27 cellular contexts compared by ENCODE assay signal in genomic region chr5:2168601-2169416, GRCh38.
"Had no signal": no experiment of that assay in that cellular context is flagged by ENCODE, and none has a peak within 500 bp of the region (broad histone marks: within the 10 kb centered on the region; RNA-seq: fewer than 3 reads in every experiment).

No MANE protein-coding gene starts in this region.

- H3K4me3 Mint-ChIP-seq: activated naive CD4-positive, alpha-beta T cell treated with anti-CD3 and anti-CD28 coated beads for 36 hours; activated naive CD8-positive, alpha-beta T cell treated with anti-CD3 and anti-CD28 coated beads for 36 hours; activated T-helper 1 cell treated with anti-CD3 and anti-CD28 coated beads, Interleukin-12 subunit alpha, Interleukin-12 subunit beta, Interleukin-2, Interleukin-4 antibody, amounts not matched to agents 30 ng/mL and 10 ng/mL and 1 ng/mL, durations not matched to agents 14 hours and 24 hours and 36 hours; memory B cell; natural killer cell; stimulated activated naive B cell treated with anti-CD40 and anti-IgM and Interleukin-4, amounts not matched to agents 10 μg/mL and 1 μg/mL and 100 μg/mL, for 72 hours had no signal

- H3K27ac Mint-ChIP-seq: activated naive CD4-positive, alpha-beta T cell treated with anti-CD3 and anti-CD28 coated beads for 36 hours; activated naive CD8-positive, alpha-beta T cell treated with anti-CD3 and anti-CD28 coated beads for 36 hours; activated T-helper 1 cell treated with anti-CD3 and anti-CD28 coated beads, Interleukin-12 subunit alpha, Interleukin-12 subunit beta, Interleukin-2, Interleukin-4 antibody, amounts not matched to agents 30 ng/mL and 10 ng/mL and 1 ng/mL, durations not matched to agents 14 hours and 24 hours and 36 hours; memory B cell; natural killer cell; progenitor cell of endocrine pancreas; stimulated activated naive B cell treated with anti-CD40 and anti-IgM and Interleukin-4, amounts not matched to agents 10 μg/mL and 1 μg/mL and 100 μg/mL, for 72 hours; T-helper 17 cell had no signal

- H3K4me1 Mint-ChIP-seq: activated naive CD8-positive, alpha-beta T cell treated with anti-CD3 and anti-CD28 coated beads for 36 hours; memory B cell; natural killer cell; stimulated activated naive B cell treated with anti-CD40 and anti-IgM and Interleukin-4, amounts not matched to agents 10 μg/mL and 1 μg/mL and 100 μg/mL, for 72 hours had no signal

- H3K27ac ChIP-seq: adrenal gland, body of pancreas, neutrophil, tibial nerve, WERI-Rb-1 had no signal

- H3K36me3 Mint-ChIP-seq: activated naive CD8-positive, alpha-beta T cell treated with anti-CD3 and anti-CD28 coated beads for 36 hours; memory B cell; natural killer cell; stimulated activated naive B cell treated with anti-CD40 and anti-IgM and Interleukin-4, amounts not matched to agents 10 μg/mL and 1 μg/mL and 100 μg/mL, for 72 hours had no signal

- ATAC-seq: activated CD4-positive, CD25-positive, alpha-beta regulatory T cell treated with anti-CD3 and anti-CD28 coated beads, Interleukin-2, amount 50 U/mL, for 24 hours; body of pancreas; esophagus mucosa; natural killer cell; stimulated activated naive B cell treated with anti-CD40 and anti-IgM and Interleukin-4, amounts not matched to agents 10 μg/mL and 1 μg/mL and 100 μg/mL, for 72 hours; T-helper 17 cell had no signal

- H3K4me1 ChIP-seq: adrenal gland, body of pancreas, tibial nerve had no signal

- H3K9me3 ChIP-seq: adrenal gland, body of pancreas, neutrophil, tibial nerve had no signal

- H3K9me3 Mint-ChIP-seq: activated naive CD4-positive, alpha-beta T cell treated with anti-CD3 and anti-CD28 coated beads for 36 hours; activated naive CD8-positive, alpha-beta T cell treated with anti-CD3 and anti-CD28 coated beads for 36 hours; activated T-helper 1 cell treated with anti-CD3 and anti-CD28 coated beads, Interleukin-12 subunit alpha, Interleukin-12 subunit beta, Interleukin-2, Interleukin-4 antibody, amounts not matched to agents 30 ng/mL and 10 ng/mL and 1 ng/mL, durations not matched to agents 14 hours and 24 hours and 36 hours; memory B cell; natural killer cell; stimulated activated naive B cell treated with anti-CD40 and anti-IgM and Interleukin-4, amounts not matched to agents 10 μg/mL and 1 μg/mL and 100 μg/mL, for 72 hours had no signal

- H3K4me2 ChIP-seq: smooth muscle cell had no signal

- H3K27me3 ChIP-seq: body of pancreas had no signal

- DNase-seq: activated CD4-positive, alpha-beta T cell treated with anti-CD3 and anti-CD28 coated beads for 48 hours; activated CD4-positive, alpha-beta T cell treated with anti-CD3 and anti-CD28 coated beads, Interleukin-2, amount 50 U/mL, for 48 hours; activated CD8-positive, alpha-beta memory T cell treated with anti-CD3 and anti-CD28 coated beads for 24 hours; activated effector memory CD4-positive, alpha-beta T cell treated with anti-CD3 and anti-CD28 coated beads, Interleukin-2, amount 50 U/mL, for 16 hours; activated naive CD4-positive, alpha-beta T cell treated with anti-CD3 and anti-CD28 coated beads for 36 hours; activated naive CD8-positive, alpha-beta T cell treated with anti-CD3 and anti-CD28 coated beads for 36 hours; adrenal gland; body of pancreas; foreskin melanocyte; islet precursor cell; natural killer cell; retina; stimulated activated CD4-positive, alpha-beta T cell treated with anti-CD3 and anti-CD28 coated beads, Interleukin-15, amount 100 ng/mL, for 24 hours; stimulated activated CD4-positive, alpha-beta T cell treated with anti-CD3 and anti-CD28 coated beads, Interleukin-2, amount 100 ng/mL, for 24 hours; stimulated activated naive B cell treated with anti-CD40 and anti-IgM and Interleukin-4, amounts not matched to agents 10 μg/mL and 1 μg/mL and 100 μg/mL, for 72 hours; SW 1271; T-helper 17 cell; T1000; WERI-Rb-1 had no signal

- H3K27me3 Mint-ChIP-seq: stimulated activated naive B cell treated with anti-CD40 and anti-IgM and Interleukin-4, amounts not matched to agents 10 μg/mL and 1 μg/mL and 100 μg/mL, for 72 hours had no signal

- H3K4me3 ChIP-seq: adrenal gland, body of pancreas, smooth muscle cell, tibial nerve had no signal

- H3K36me3 ChIP-seq: adrenal gland, neutrophil, tibial nerve, WERI-Rb-1 had no signal
